ENCODE assay signal across 26 cellular contexts in genomic region chr7:158373761-158374545, GRCh38.
A peak's percentile ranks its signal among the peaks of the same experiment; 100 is the strongest.
DNase-seq lines count a peak whose midpoint lies in the region; ATAC-seq and TF ChIP-seq lines count a peak whose summit lies in the region.
"Had no signal": no experiment of that assay in that cellular context is flagged by ENCODE, and none has a peak within 500 bp of the region (broad histone marks: within the 10 kb centered on the region; RNA-seq: fewer than 3 reads in every experiment).

No MANE protein-coding gene starts in this region.

- 68 to 81% (median 75%) methylated on average over 17 to 21 of the region's 21 CpGs for WGBS in spleen, 5 donors

- CTCF ChIA-PET in RWPE1 (lab: Yijun Ruan, JAX), result no interaction called here

- H3K27ac Mint-ChIP-seq in endothelial cell (ENCODE audit: unreplicated experiment), result no peak overlapping the region
- H3K27ac Mint-ChIP-seq: activated CD4-positive, alpha-beta memory T cell treated with anti-CD3 and anti-CD28 coated beads for 36 hours; activated naive CD8-positive, alpha-beta T cell treated with anti-CD3 and anti-CD28 coated beads, Interleukin-2, amount 10 ng/mL, durations not matched to agents 7 days and 5 days; activated T-helper 2 cell treated with anti-CD3 and anti-CD28 coated beads, Interferon-gamma antibody, Interleukin-2, Interleukin-4, amounts not matched to agents 10 μg/mL and 5 μg/mL and 100 μg/mL, durations not matched to agents 14 hours and 24 hours and 36 hours; T-helper 1 cell treated with Interleukin-12 subunit alpha and Interleukin-12 subunit beta and Interleukin-4 antibody, amounts not matched to agents 30 μg/mL and 1 μg/mL, for 36 hours had no signal

- H3K27me3 Mint-ChIP-seq in endothelial cell (ENCODE audit: unreplicated experiment), result peaks cover 10% of the 10 kb centered on the region
- H3K27me3 Mint-ChIP-seq: activated naive CD8-positive, alpha-beta T cell treated with anti-CD3 and anti-CD28 coated beads, Interleukin-2, amount 10 ng/mL, durations not matched to agents 7 days and 5 days had no signal

- H3K4me1 Mint-ChIP-seq in endothelial cell (ENCODE audit: unreplicated experiment), result no peaks in the 10 kb centered on the region
- H3K4me1 Mint-ChIP-seq: activated naive CD8-positive, alpha-beta T cell treated with anti-CD3 and anti-CD28 coated beads, Interleukin-2, amount 10 ng/mL, durations not matched to agents 7 days and 5 days; central memory CD8-positive, alpha-beta T cell had no signal

- TF ChIP-seq CTCF in RWPE1 (conservative IDR thresholded peaks at IDR 0.05; ENCODE audit: low read depth), result no peak
- TF ChIP-seq CTCF in endothelial cell (IDR thresholded peaks at IDR 0.05; ENCODE audit: unreplicated experiment), result no peak
- TF ChIP-seq CTCF in spleen (IDR thresholded peaks at IDR 0.05 in 8 of 11, conservative IDR thresholded peaks at IDR 0.05 in 3 of 11), result no peak

- DNase-seq in NCI-H526 (lab: John Stamatoyannopoulos, UW) (peak; percentile 28 to 55), NCI-H526 treated with DMSO at 0.1 percent for 48 hours (lab: John Stamatoyannopoulos, UW) (no peak), RWPE1 (ENCODE audit: low spot score) (no peak), endothelial cell (ENCODE audit: low spot score) (no peak), spleen (peak; percentile 58), NCI-H446 treated with DMSO at 0.1 percent for 48 hours (lab: John Stamatoyannopoulos, UW) (no peak), amniotic stem cell (lab: John Stamatoyannopoulos, UW) (no peak)
- DNase-seq: activated CD4-positive, alpha-beta memory T cell treated with anti-CD3 and anti-CD28 coated beads for 36 hours; activated CD8-positive, alpha-beta memory T cell treated with anti-CD3 and anti-CD28 coated beads, Interleukin-2, amount 50 U/mL, for 48 hours; activated naive CD8-positive, alpha-beta T cell treated with anti-CD3 and anti-CD28 coated beads, Interleukin-2, amount 10 ng/mL, durations not matched to agents 7 days and 5 days; DMS79; GF-D8; KG1; kidney; NCI-H1436 treated with DMSO at 0.1 percent for 48 hours; right lobe of liver; stimulated activated naive CD4-positive, alpha-beta T cell treated with Interleukin-2 at 50 U/mL for 16 hours had no signal

- POLR2A ChIA-PET in RWPE1 (lab: Yijun Ruan, JAX; ENCODE audit: low non-redundant PET), result no interaction called here

- peaks cover 35% of the 10 kb centered on the region for H3K9me3 Mint-ChIP-seq in endothelial cell (ENCODE audit: unreplicated experiment)
- H3K9me3 Mint-ChIP-seq: activated CD4-positive, alpha-beta memory T cell treated with anti-CD3 and anti-CD28 coated beads for 36 hours; activated naive CD8-positive, alpha-beta T cell treated with anti-CD3 and anti-CD28 coated beads, Interleukin-2, amount 10 ng/mL, durations not matched to agents 7 days and 5 days; activated T-helper 2 cell treated with anti-CD3 and anti-CD28 coated beads, Interferon-gamma antibody, Interleukin-2, Interleukin-4, amounts not matched to agents 10 μg/mL and 5 μg/mL and 100 μg/mL, durations not matched to agents 14 hours and 24 hours and 36 hours; central memory CD8-positive, alpha-beta T cell had no signal

- H3K9me3 ChIP-seq in spleen, result peaks cover 0 to 1% (median 0%) of the 10 kb centered on the region in 8 donors
- H3K9me3 ChIP-seq: Peyer's patch, right lobe of liver had no signal

- peaks cover 0 to 35% (median 0%) of the 10 kb centered on the region in 7 donors for H3K27me3 ChIP-seq in spleen (replicated peaks in 1 of 7)
- H3K27me3 ChIP-seq: Peyer's patch, right lobe of liver had no signal

- H3K36me3 Mint-ChIP-seq in endothelial cell (ENCODE audit: low read depth, unreplicated experiment), result peaks cover 14% of the 10 kb centered on the region
- H3K36me3 Mint-ChIP-seq: activated CD4-positive, alpha-beta memory T cell treated with anti-CD3 and anti-CD28 coated beads for 36 hours; activated naive CD8-positive, alpha-beta T cell treated with anti-CD3 and anti-CD28 coated beads, Interleukin-2, amount 10 ng/mL, durations not matched to agents 7 days and 5 days had no signal

- TF ChIP-seq POLR2A in spleen (IDR thresholded peaks at IDR 0.05), result no peak

- no peaks in the 10 kb centered on the region for H3K36me3 ChIP-seq in spleen
- H3K36me3 ChIP-seq: Peyer's patch, right lobe of liver had no signal

- intact Hi-C loops in spleen (cut with DNase I; ENCODE audit: low total_unique reads), result no loop called here

- peak overlapping the region; percentile 58 for H3K4me3 Mint-ChIP-seq in endothelial cell (ENCODE audit: unreplicated experiment)
- H3K4me3 Mint-ChIP-seq: activated CD4-positive, alpha-beta memory T cell treated with anti-CD3 and anti-CD28 coated beads for 36 hours; activated naive CD8-positive, alpha-beta T cell treated with anti-CD3 and anti-CD28 coated beads, Interleukin-2, amount 10 ng/mL, durations not matched to agents 7 days and 5 days; central memory CD8-positive, alpha-beta T cell; T-helper 1 cell treated with Interleukin-12 subunit alpha and Interleukin-12 subunit beta and Interleukin-4 antibody, amounts not matched to agents 30 μg/mL and 1 μg/mL, for 36 hours had no signal

- H3K4me3 ChIP-seq in spleen, result no peak overlapping the region
- H3K4me3 ChIP-seq: lung, Peyer's patch, right lobe of liver had no signal

- ATAC-seq in GM21381 (IDR thresholded peaks at IDR 0.05; ENCODE audit: unreplicated experiment), result no peak
- ATAC-seq: activated CD4-positive, CD25-positive, alpha-beta regulatory T cell treated with anti-CD3 and anti-CD28 coated beads, Interleukin-2, amount 50 U/mL, for 24 hours; right lobe of liver had no signal

- no peaks in the 10 kb centered on the region for H3K4me1 ChIP-seq in spleen
- H3K4me1 ChIP-seq: Peyer's patch, right lobe of liver had no signal

- H3K27ac ChIP-seq in RWPE1 (peak overlapping the region; percentile 31), spleen (no peak overlapping the region)
- H3K27ac ChIP-seq: 22Rv1, C4-2B, Peyer's patch, right lobe of liver had no signal

Comparison
In these comparisons a context has a peak if more than half of its experiments do, and no peak if none do; other contexts are left out.
1. DNase-seq: peak in NCI-H526 (2 of 2) and spleen (single experiment); none in NCI-H526 treated with DMSO at 0.1 percent for 48 hours (single experiment), RWPE1 (single experiment), endothelial cell (single experiment), NCI-H446 treated with DMSO at 0.1 percent for 48 hours (single experiment) and amniotic stem cell (single experiment).